ENCODE assay signal across 10 cellular contexts in genomic region chr10:91201213-91201996, GRCh38. TPM values are rescaled to one million over a fixed set of nuclear protein-coding genes. Genes with fewer than 3 reads are reported as not detected.
DNase-seq lines count a peak whose midpoint lies in the region; ATAC-seq lines count a peak whose summit lies in the region.
"Had no signal": no experiment of that assay in that cellular context is flagged by ENCODE, and none has a peak within 500 bp of the region (broad histone marks: within the 10 kb centered on the region; RNA-seq: fewer than 3 reads in every experiment).

No MANE protein-coding gene starts in this region.

- H3K4me2 ChIP-seq in neuronal stem cell (ENCODE audit: insufficient read depth, low read length, poor library complexity, severe bottlenecking): no peak overlapping the region

- peak overlapping the region; percentile 60 for H3K4me3 Mint-ChIP-seq in activated naive CD4-positive, alpha-beta T cell treated with anti-CD3 and anti-CD28 coated beads for 36 hours
- peak overlapping the region; percentile 67 to 68 for H3K4me3 Mint-ChIP-seq in stimulated activated naive B cell treated with anti-CD40 and anti-IgM and Interleukin-4, amounts not matched to agents 10 μg/mL and 1 μg/mL and 100 μg/mL, for 72 hours

- H3K4me3 ChIP-seq in neuronal stem cell (ENCODE audit: low read length in 2 of 2): no peak overlapping the region

- no peaks in the 10 kb centered on the region for H3K27me3 ChIP-seq in neuronal stem cell (ENCODE audit: control insufficient read depth in 3 of 3, insufficient read depth in 3 of 3, low read depth in 1 of 3, low read length in 3 of 3)

- peaks cover 0 to 7% of the 10 kb centered on the region in 2 donors for H3K9me3 ChIP-seq in neuronal stem cell (replicated peaks in 1 of 2; ENCODE audit: control insufficient read depth in 2 of 2, insufficient read depth in 1 of 2, low read depth in 1 of 2, low read length in 2 of 2)

- H3K27me3 Mint-ChIP-seq in activated naive CD4-positive, alpha-beta T cell treated with anti-CD3 and anti-CD28 coated beads for 36 hours (ENCODE audit: low read depth): no peaks in the 10 kb centered on the region
- H3K27me3 Mint-ChIP-seq in stimulated activated naive B cell treated with anti-CD40 and anti-IgM and Interleukin-4, amounts not matched to agents 10 μg/mL and 1 μg/mL and 100 μg/mL, for 72 hours: no peaks in the 10 kb centered on the region

- no peak overlapping the region for H2BK15ac ChIP-seq in neuronal stem cell (ENCODE audit: low read length)

- H2BK120ac ChIP-seq in neuronal stem cell (ENCODE audit: low read depth, low read length): no peak overlapping the region

- H2AK5ac ChIP-seq in neuronal stem cell (ENCODE audit: low read depth, low read length): no peak overlapping the region

- H3K4ac ChIP-seq in neuronal stem cell (ENCODE audit: low read length): no peak overlapping the region

- H3K14ac ChIP-seq in neuronal stem cell (ENCODE audit: low read length): no peak overlapping the region

- no peak overlapping the region for H2BK12ac ChIP-seq in neuronal stem cell (ENCODE audit: low read length)

- no peak overlapping the region for H3K18ac ChIP-seq in neuronal stem cell (ENCODE audit: low read length)

- H3K27ac Mint-ChIP-seq in activated naive CD4-positive, alpha-beta T cell treated with anti-CD3 and anti-CD28 coated beads for 36 hours: peak overlapping the region; percentile 84
- H3K27ac Mint-ChIP-seq in stimulated activated naive B cell treated with anti-CD40 and anti-IgM and Interleukin-4, amounts not matched to agents 10 μg/mL and 1 μg/mL and 100 μg/mL, for 72 hours: peak overlapping the region; percentile 95

- H3K4me1 ChIP-seq in neuronal stem cell (ENCODE audit: control insufficient read depth in 2 of 2, insufficient read depth in 1 of 2, low read depth in 1 of 2, low read length in 2 of 2): peaks cover 0 to 13% of the 10 kb centered on the region in 2 donors

- peak; percentile 72 for DNase-seq in activated naive CD4-positive, alpha-beta T cell treated with anti-CD3 and anti-CD28 coated beads for 36 hours
- DNase-seq in activated naive CD4-positive, alpha-beta T cell treated with anti-CD3 and anti-CD28 coated beads, Interleukin-2, amount 50 U/mL, for 16 hours: no peak
- peak; percentile 74 for DNase-seq in activated effector memory CD4-positive, alpha-beta T cell treated with anti-CD3 and anti-CD28 coated beads, Interleukin-2, amount 50 U/mL, for 16 hours
- DNase-seq in stimulated activated naive B cell treated with anti-CD40 and anti-IgM and Interleukin-4, amounts not matched to agents 10 μg/mL and 1 μg/mL and 100 μg/mL, for 72 hours: peak; percentile 76
- DNase-seq in neuronal stem cell (ENCODE audit: low spot score) (no peak), superior temporal gyrus (ENCODE audit: extremely low spot score) (no peak), NCI-H526 treated with DMSO at 0.1 percent for 48 hours (lab: John Stamatoyannopoulos, UW) (no peak)
- DNase-seq: aorta, C1 segment of cervical spinal cord had no signal

- no peaks in the 10 kb centered on the region for H3K9me3 Mint-ChIP-seq in activated naive CD4-positive, alpha-beta T cell treated with anti-CD3 and anti-CD28 coated beads for 36 hours
- peaks cover 3 to 6% of the 10 kb centered on the region in 2 donors for H3K9me3 Mint-ChIP-seq in stimulated activated naive B cell treated with anti-CD40 and anti-IgM and Interleukin-4, amounts not matched to agents 10 μg/mL and 1 μg/mL and 100 μg/mL, for 72 hours

- no peak overlapping the region for H3K23ac ChIP-seq in neuronal stem cell (ENCODE audit: low read depth, low read length, poor library complexity)

- H3K79me1 ChIP-seq in neuronal stem cell (ENCODE audit: low read depth, low read length): no peaks in the 10 kb centered on the region

- no peak overlapping the region for H4K8ac ChIP-seq in neuronal stem cell (ENCODE audit: low read depth, low read length)

- H3K4me1 Mint-ChIP-seq in activated naive CD4-positive, alpha-beta T cell treated with anti-CD3 and anti-CD28 coated beads for 36 hours (ENCODE audit: low read depth): peaks cover 78% of the 10 kb centered on the region
- peaks cover 65 to 87% of the 10 kb centered on the region in 2 donors for H3K4me1 Mint-ChIP-seq in stimulated activated naive B cell treated with anti-CD40 and anti-IgM and Interleukin-4, amounts not matched to agents 10 μg/mL and 1 μg/mL and 100 μg/mL, for 72 hours

- no peaks in the 10 kb centered on the region for H3K36me3 ChIP-seq in neuronal stem cell (replicated peaks in 1 of 2; ENCODE audit: control insufficient read depth in 2 of 2, insufficient read depth in 2 of 2, low read length in 2 of 2)

- no peak overlapping the region for H2BK5ac ChIP-seq in neuronal stem cell (ENCODE audit: low read length)

- WGBS in neuronal stem cell (ENCODE audit: extremely low coverage in 2 of 2, insufficient read length in 2 of 2, insufficient replicate concordance in 1 of 2), 2 donors: no CpG with 5 or more reads among the region's 3 CpGs

- ATAC-seq in HG03108 (IDR thresholded peaks at IDR 0.05; ENCODE audit: unreplicated experiment): peak; percentile 35
- peak; percentile 77 to 84 for ATAC-seq in stimulated activated naive B cell treated with anti-CD40 and anti-IgM and Interleukin-4, amounts not matched to agents 10 μg/mL and 1 μg/mL and 100 μg/mL, for 72 hours (replicated peaks)

- CTCF ChIA-PET in activated naive CD4-positive, alpha-beta T cell treated with anti-CD3 and anti-CD28 coated beads for 36 hours (lab: Charles Lee): interaction anchor here (0.7 to 1.0 kb wide), 3 partner anchors 16 to 409 kb away, joined by 3 read pairs; no protein-coding TSS in a partner anchor

- no peak overlapping the region for H3K27ac ChIP-seq in neuronal stem cell (replicated peaks; ENCODE audit: low read length)

- H3K9ac ChIP-seq in neuronal stem cell (ENCODE audit: low read depth, low read length, poor library complexity): no peak overlapping the region

- H3K36me3 Mint-ChIP-seq in activated naive CD4-positive, alpha-beta T cell treated with anti-CD3 and anti-CD28 coated beads for 36 hours (ENCODE audit: low read depth): peaks cover 5% of the 10 kb centered on the region
- H3K36me3 Mint-ChIP-seq in stimulated activated naive B cell treated with anti-CD40 and anti-IgM and Interleukin-4, amounts not matched to agents 10 μg/mL and 1 μg/mL and 100 μg/mL, for 72 hours: peaks cover 17% of the 10 kb centered on the region in 2 donors

- H4K91ac ChIP-seq in neuronal stem cell (ENCODE audit: low read depth, low read length, poor library complexity): no peak overlapping the region

- no peak overlapping the region for H2AFZ ChIP-seq in neuronal stem cell (ENCODE audit: low read length)

- intact Hi-C loops in activated naive CD4-positive, alpha-beta T cell treated with anti-CD3 and anti-CD28 coated beads for 36 hours (cut with micrococcal nuclease): loop anchor here (1.0 to 10.0 kb wide), 5 partner anchors 19 to 1787 kb away; partner anchors contain the start of genes IFIT5 and PCGF5

RNA-seq across cellular contexts. Expression of gene PCGF5, which starts 19.1 kb away (rescaled TPM):
- total RNA-seq in activated naive CD4-positive, alpha-beta T cell treated with anti-CD3 and anti-CD28 coated beads for 36 hours: 10 to 100 TPM; 34.2 to 36.4 TPM
- polyA plus RNA-seq in neuronal stem cell (2013, experiment 1 of 2): 9.6 TPM
- polyA plus RNA-seq in neuronal stem cell (2013, experiment 2 of 2): 9.4 TPM

Comparison
In these comparisons a context has a peak if more than half of its experiments do, and no peak if none do; other contexts are left out.
1. DNase-seq: peak in activated naive CD4-positive, alpha-beta T cell treated with anti-CD3 and anti-CD28 coated beads for 36 hours (single experiment), activated effector memory CD4-positive, alpha-beta T cell treated with anti-CD3 and anti-CD28 coated beads, Interleukin-2, amount 50 U/mL, for 16 hours (single experiment) and stimulated activated naive B cell treated with anti-CD40 and anti-IgM and Interleukin-4, amounts not matched to agents 10 μg/mL and 1 μg/mL and 100 μg/mL, for 72 hours (single experiment); none in activated naive CD4-positive, alpha-beta T cell treated with anti-CD3 and anti-CD28 coated beads, Interleukin-2, amount 50 U/mL, for 16 hours (single experiment), neuronal stem cell (single experiment), superior temporal gyrus (single experiment) and NCI-H526 treated with DMSO at 0.1 percent for 48 hours (single experiment).